Comparison of ENCODE assay signal across 9 cellular contexts in genomic region chr2:135052042-135052876, GRCh38. TPM values are rescaled to one million over a fixed set of nuclear protein-coding genes. Genes with fewer than 3 reads are reported as not detected.
A peak's percentile ranks its signal among the peaks of the same experiment; 100 is the strongest.
DNase-seq lines count a peak whose midpoint lies in the region; ATAC-seq, FAIRE-seq and TF ChIP-seq lines count a peak whose summit lies in the region.
"Had no signal": no experiment of that assay in that cellular context is flagged by ENCODE, and none has a peak within 500 bp of the region (broad histone marks: within the 10 kb centered on the region; RNA-seq: fewer than 3 reads in every experiment).

RAB3GAP1 (plus strand) TSS chr2:135052292; CDS start chr2:135052308, 16 bp downstream.

- H3K36me3 ChIP-seq in BE2C = no peaks in the 10 kb centered on the region

- peak; percentile 91 for FAIRE-seq in GM19239 (lab: Jason Lieb, UNC)
- FAIRE-seq: islet of Langerhans had no signal

- H3K9me3 ChIP-seq in BE2C = no peaks in the 10 kb centered on the region

- peak within 1 kb of the TSS; percentile 100 for H3K27ac Mint-ChIP-seq in activated CD4-positive, alpha-beta T cell treated with anti-CD3 and anti-CD28 coated beads, Interleukin-2, amount 10 ng/mL, durations not matched to agents 7 days and 5 days

- H3K36me3 Mint-ChIP-seq in activated CD4-positive, alpha-beta T cell treated with anti-CD3 and anti-CD28 coated beads, Interleukin-2, amount 10 ng/mL, durations not matched to agents 7 days and 5 days (ENCODE audit: low read depth) = peaks cover 25% of the 10 kb centered on the region

- no peak for TF ChIP-seq CTCF in BE2C (IDR thresholded peaks at IDR 0.05; ENCODE audit: low read depth, low read length)

- H3K4me1 Mint-ChIP-seq in activated CD4-positive, alpha-beta T cell treated with anti-CD3 and anti-CD28 coated beads, Interleukin-2, amount 10 ng/mL, durations not matched to agents 7 days and 5 days = peaks cover 48% of the 10 kb centered on the region

- no peaks in the 10 kb centered on the region for H3K27me3 Mint-ChIP-seq in activated CD4-positive, alpha-beta T cell treated with anti-CD3 and anti-CD28 coated beads, Interleukin-2, amount 10 ng/mL, durations not matched to agents 7 days and 5 days

- CTCF ChIA-PET in activated CD4-positive, alpha-beta T cell treated with anti-CD3 and anti-CD28 coated beads, Interleukin-2, amount 10 ng/mL, durations not matched to agents 7 days and 5 days (lab: Charles Lee) = interaction anchor here (0.9 kb wide), 1 partner anchor 15 kb away, joined by 3 read pairs; no protein-coding TSS in a partner anchor

- peak; percentile 63 for DNase-seq in BE2C
- peak; percentile 72 for DNase-seq in GM19239 (ENCODE audit: insufficient read length, low spot score)
- DNase-seq in NCI-H69 (lab: John Stamatoyannopoulos, UW) = peak; percentile 83
- peak; percentile 94 for DNase-seq in activated CD4-positive, alpha-beta T cell treated with anti-CD3 and anti-CD28 coated beads, Interleukin-2, amount 10 ng/mL, durations not matched to agents 7 days and 5 days
- DNase-seq in dedifferentiated amniotic fluid mesenchymal stem cell (ENCODE audit: extremely low spot score) = peak; percentile 83
- DNase-seq in left lobe of liver (ENCODE audit: low spot score) = peak; percentile 78
- DNase-seq in stimulated activated CD4-positive, alpha-beta T cell treated with anti-CD3 and anti-CD28 coated beads, Interleukin-2, amount 100 ng/mL, for 24 hours = peak; percentile 90

- peak within 1 kb of the TSS; percentile 93 for H3K4me3 ChIP-seq in BE2C (ENCODE audit: low read depth, low read length)

- H3K4me3 Mint-ChIP-seq in activated CD4-positive, alpha-beta T cell treated with anti-CD3 and anti-CD28 coated beads, Interleukin-2, amount 10 ng/mL, durations not matched to agents 7 days and 5 days = peak within 1 kb of the TSS; percentile 97

- H3K27me3 ChIP-seq in BE2C = no peaks in the 10 kb centered on the region

- no peaks in the 10 kb centered on the region for H3K4me1 ChIP-seq in BE2C

- ATAC-seq in HG03442 (IDR thresholded peaks at IDR 0.05; ENCODE audit: unreplicated experiment) = peak; percentile 79
- peak; percentile 94 for ATAC-seq in left lobe of liver

- H3K9me3 Mint-ChIP-seq in activated CD4-positive, alpha-beta T cell treated with anti-CD3 and anti-CD28 coated beads, Interleukin-2, amount 10 ng/mL, durations not matched to agents 7 days and 5 days = no peaks in the 10 kb centered on the region

- POLR2A ChIA-PET in activated CD4-positive, alpha-beta T cell treated with anti-CD3 and anti-CD28 coated beads, Interleukin-2, amount 10 ng/mL, durations not matched to agents 7 days and 5 days (lab: Charles Lee) = no interaction called here

RNA-seq across cellular contexts. Expression of gene RAB3GAP1, which starts in this region (rescaled TPM):
- 24.4 TPM for polyA plus RNA-seq in BE2C (2012; ENCODE audit: insufficient read depth, insufficient read length, low read depth)
- 10 to 100 TPM; 21.1 to 22.8 TPM for total RNA-seq in activated CD4-positive, alpha-beta T cell treated with anti-CD3 and anti-CD28 coated beads, Interleukin-2, amount 10 ng/mL, durations not matched to agents 7 days and 5 days
- 13.1 TPM for total RNA-seq in left lobe of liver

Comparison
In these comparisons a context has a peak if more than half of its experiments do, and no peak if none do; other contexts are left out.
1. Peak in every context shown above with its lines: DNase-seq, ATAC-seq and H3K4me3 ChIP-seq.